ENCODE assay signal across 8 cellular contexts in the genomic region with DNA sequence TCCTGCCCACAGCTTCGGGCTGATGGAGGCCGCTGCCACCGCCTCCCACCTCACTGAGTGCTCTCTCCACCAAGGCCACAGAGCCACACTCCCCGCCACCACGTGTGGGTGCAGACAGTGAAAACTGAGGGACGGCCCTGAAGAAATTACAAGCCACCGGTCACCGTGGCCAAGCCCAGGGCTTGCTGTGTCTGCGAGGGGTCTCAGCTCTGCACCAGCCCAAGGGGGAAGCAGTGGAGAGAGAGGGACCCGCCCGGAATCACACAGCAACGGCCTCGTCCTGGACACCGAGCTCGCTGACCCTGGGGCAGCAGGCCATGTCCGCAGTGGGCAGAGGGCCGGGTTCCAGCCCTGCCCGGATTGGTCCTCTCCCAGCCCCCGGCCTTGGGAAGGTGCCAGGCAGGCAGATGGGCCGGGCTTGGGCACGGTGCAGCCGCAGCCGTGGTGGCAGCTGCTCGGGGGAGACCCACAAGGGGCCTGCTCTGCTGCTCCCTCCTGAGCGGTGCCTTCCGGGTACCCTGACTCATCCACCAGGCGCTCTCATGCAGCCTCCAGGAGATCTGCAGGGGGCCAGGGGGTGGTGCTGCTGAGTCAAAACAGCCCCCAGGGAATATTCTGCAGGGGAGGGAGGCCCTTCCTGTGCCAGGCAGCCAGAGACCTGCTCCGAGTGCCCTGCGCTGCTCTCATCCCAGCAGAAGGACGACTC. TPM values are rescaled to one million over a fixed set of nuclear protein-coding genes. Genes with fewer than 3 reads are reported as not detected.
A peak's percentile ranks its signal among the peaks of the same experiment; 100 is the strongest.
DNase-seq lines count a peak whose midpoint lies in the region; ATAC-seq, FAIRE-seq and TF ChIP-seq lines count a peak whose summit lies in the region.

No MANE protein-coding gene starts in this region.

- H3K9me2 ChIP-seq in PC-3 (replicated peaks; ENCODE audit: low read length), result no peaks in the 10 kb centered on the region

- no peak for TF ChIP-seq POLR2A in H1 (IDR thresholded peaks at IDR 0.05; ENCODE audit: control extremely low read depth in 1 of 2, low read depth in 2 of 2, low read length in 2 of 2)

- H3K23ac ChIP-seq in H1 (ENCODE audit: insufficient read length), result no peak overlapping the region

- peak overlapping the region; percentile 5 for H4K91ac ChIP-seq in H1 (replicated peaks; ENCODE audit: insufficient read length, low read length)

- POLR2A ChIA-PET in PC-3 (lab: Charles Lee; ENCODE audit: unreplicated experiment), result no interaction called here
- POLR2A ChIA-PET in H1 (lab: Charles Lee; ENCODE audit: partially characterized antibody), result interaction anchor here (0.6 to 0.7 kb wide), 2 partner anchors 232 to 295 kb away, joined by 3 read pairs; no protein-coding TSS in a partner anchor

- H2BK120ac ChIP-seq in H1 (replicated peaks; ENCODE audit: low read depth, low read length), result no peak overlapping the region

- peak overlapping the region; percentile 95; the same call in 1 of the 2 replicates for H2BK12ac ChIP-seq in H1 (ENCODE audit: low read depth, low read length)

- TF ChIP-seq EP300 in H1 (IDR thresholded peaks at IDR 0.05; ENCODE audit: borderline replicate concordance in 1 of 2, low read depth in 2 of 2, low read length in 2 of 2), result no peak

- CTCF ChIA-PET in PC-3 (lab: Charles Lee) (no interaction called here), H1 (lab: Charles Lee; ENCODE audit: partially characterized antibody) (interaction anchor here (0.6 to 1.7 kb wide), 6 partner anchors 12 to 95 kb away, joined by 3 to 5 read pairs (median 3); no protein-coding TSS in a partner anchor)

- H2AFZ ChIP-seq in PC-3 (ENCODE audit: low read length) (peak overlapping the region; percentile 65), H1 (ENCODE audit: low read length) (no peak overlapping the region)

- DNase-seq in EL (peak; percentile 92), PC-3 (peak; percentile 80), H1 (ENCODE audit: low read depth in 1 of 2, low spot score in 2 of 2) (peak in 1 of 2 experiments; percentile 49), nucleus accumbens (lab: John Stamatoyannopoulos, UW) (peak in 30 of 56 donors; percentile 5 to 80 (median 33)), OCI-M2 (lab: John Stamatoyannopoulos, UW; ENCODE audit: unreplicated experiment) (no peak), tibial artery (no peak)

- H3K79me2 ChIP-seq in PC-3 (ENCODE audit: low read length), result no peaks in the 10 kb centered on the region
- H3K79me2 ChIP-seq in H1 (ENCODE audit: control insufficient read depth in 1 of 2, insufficient read depth in 2 of 2, low read length in 2 of 2), result no peaks in the 10 kb centered on the region

- H3K23me2 ChIP-seq in H1 (ENCODE audit: low read depth, low read length), result no peaks in the 10 kb centered on the region

- H3K4me3 ChIP-seq in PC-3 (ENCODE audit: low read length) (no peak overlapping the region), H1 (ENCODE audit: extremely low read depth in 1 of 4, insufficient read depth in 2 of 4, low read depth in 3 of 4, low read length in 4 of 4) (no peak overlapping the region), tibial artery (no peak overlapping the region)

- H3K14ac ChIP-seq in H1 (ENCODE audit: insufficient read length), result no peak overlapping the region

- intact Hi-C loops in PC-3 (cut with micrococcal nuclease) (loop anchor here (5.0 kb wide), 1 partner anchor 242 kb away; no protein-coding TSS in a partner anchor), tibial artery (cut with DNase I; ENCODE audit: low total_unique reads) (no loop called here)

- peak overlapping the region; percentile 81; the same call in 1 of the 2 replicates for H2BK5ac ChIP-seq in H1 (ENCODE audit: low read depth, low read length)

- no peak overlapping the region for H2AK5ac ChIP-seq in H1 (ENCODE audit: low read depth, low read length)

- TF ChIP-seq CTCF in PC-3 (conservative IDR thresholded peaks at IDR 0.05; ENCODE audit: low read depth, low read length) (peak; percentile 50), H1 (IDR thresholded peaks at IDR 0.05; ENCODE audit: control extremely low read depth in 1 of 3, insufficient read depth in 1 of 3, low read depth in 1 of 3, low read length in 3 of 3) (peak; percentile 7 to 32 (median 31); a peak in 3 of 4 replicates), tibial artery (IDR thresholded peaks at IDR 0.05) (peak in 1 of 2 experiments; percentile 12)

- peak; percentile 22 to 27; a peak in 3 of 4 replicates for TF ChIP-seq RAD21 in H1 (IDR thresholded peaks at IDR 0.05 in 1 of 2, conservative IDR thresholded peaks at IDR 0.05 in 1 of 2; ENCODE audit: low read depth in 2 of 2, low read length in 2 of 2)

- H3K36me3 ChIP-seq in PC-3 (ENCODE audit: low read depth, low read length) (no peaks in the 10 kb centered on the region), H1 (ENCODE audit: control insufficient read depth in 2 of 4, insufficient read depth in 4 of 4, low read length in 3 of 4) (no peaks in the 10 kb centered on the region), tibial artery (no peaks in the 10 kb centered on the region)

- H3K27me3 ChIP-seq in PC-3 (ENCODE audit: low read length) (no peaks in the 10 kb centered on the region), H1 (replicated peaks in 1 of 4; ENCODE audit: control insufficient read depth in 3 of 4, extremely low read depth in 1 of 4, insufficient read depth in 3 of 4, low read length in 3 of 4) (no peaks in the 10 kb centered on the region), tibial artery (peaks cover 0 to 82% of the 10 kb centered on the region in 2 donors)

- BruUV-seq in PC-3 (replicated peaks; lab: Mats Ljungman, UMichigan), result no TSS peak

- 0 out of 2 replicates have a peak overlapping the region, but pooled peaks have one; percentile 95 for H2BK20ac ChIP-seq in H1 (ENCODE audit: low read length)

- H3K79me1 ChIP-seq in H1 (ENCODE audit: low read depth, low read length), result no peaks in the 10 kb centered on the region

- WGBS in H1 (ENCODE audit: extremely low coverage in 1 of 2, insufficient coverage in 1 of 2, insufficient read length in 1 of 2, insufficient replicate concordance in 2 of 2, low coverage in 1 of 2, low lambda C conversion rate in 2 of 2, missing lambda C conversion rate in 1 of 2), 2 experiments, result 87% methylated on average over 23 of the region's 30 CpGs; no CpG with 5 or more reads in 1 of the 2 experiments

- H3K18ac ChIP-seq in H1 (ENCODE audit: extremely low read depth, low read length), result peak overlapping the region; percentile 78

- H3F3A ChIP-seq in PC-3 (ENCODE audit: low read length, unreplicated experiment), result no peaks in the 10 kb centered on the region

- H4K20me1 ChIP-seq in PC-3 (ENCODE audit: low read length) (no peaks in the 10 kb centered on the region), H1 (replicated peaks in 1 of 2; ENCODE audit: control insufficient read depth in 1 of 2, insufficient read depth in 2 of 2, low read length in 2 of 2) (no peaks in the 10 kb centered on the region)

- no peak overlapping the region for H3K9ac ChIP-seq in PC-3 (ENCODE audit: low read length)
- H3K9ac ChIP-seq in H1 (replicated peaks in 1 of 4; ENCODE audit: extremely low read depth in 1 of 4, low read depth in 3 of 4, low read length in 3 of 4), result no peak overlapping the region

- H3K27ac ChIP-seq in PC-3 (ENCODE audit: low read length) (no peak overlapping the region), H1 (ENCODE audit: low read depth, low read length) (no peak overlapping the region), tibial artery (no peak overlapping the region)

- peaks cover 29% of the 10 kb centered on the region for H3K4me1 ChIP-seq in PC-3 (ENCODE audit: insufficient read depth, low read length)
- H3K4me1 ChIP-seq in H1 (replicated peaks in 1 of 4; ENCODE audit: control insufficient read depth in 3 of 4, insufficient read depth in 4 of 4, low read length in 3 of 4), result peaks cover 0 to 30% (median 16%) of the 10 kb centered on the region in 4 experiments; a peak in 5 of 7 replicates
- peaks cover 0 to 21% (median 14%) of the 10 kb centered on the region in 4 donors for H3K4me1 ChIP-seq in tibial artery

- H4K8ac ChIP-seq in H1 (ENCODE audit: extremely low read depth, insufficient read depth, low read length), result peak overlapping the region; percentile 28; the same call in 1 of the 2 replicates

- H3K9me3 ChIP-seq in PC-3 (ENCODE audit: low read length), result no peaks in the 10 kb centered on the region
- H3K9me3 ChIP-seq in H1 (ENCODE audit: insufficient read depth in 2 of 2, low read depth in 1 of 2, low read length in 1 of 2), result no peaks in the 10 kb centered on the region
- H3K9me3 ChIP-seq in tibial artery, result no peaks in the 10 kb centered on the region

- H3K4me2 ChIP-seq in PC-3 (ENCODE audit: low read length), result peak overlapping the region; percentile 70
- H3K4me2 ChIP-seq in H1 (ENCODE audit: insufficient read depth in 1 of 2, low read depth in 2 of 2, low read length in 2 of 2), result no peak overlapping the region

- H2BK15ac ChIP-seq in H1 (ENCODE audit: low read length), result peak overlapping the region; percentile 88; the same call in 1 of the 2 replicates

- H3K4ac ChIP-seq in H1 (replicated peaks; ENCODE audit: insufficient read length, low read depth, low read length), result no peak overlapping the region

- no peak for FAIRE-seq in H1 (lab: Jason Lieb, UNC)

- no peak overlapping the region for H4K5ac ChIP-seq in H1 (ENCODE audit: insufficient read length, low read depth, low read length)

- peak; percentile 49 for ATAC-seq in HG02759 (IDR thresholded peaks at IDR 0.05; ENCODE audit: unreplicated experiment)
- ATAC-seq in PC-3, result peak; percentile 80
- no peak for ATAC-seq in HG03469 (IDR thresholded peaks at IDR 0.05; ENCODE audit: unreplicated experiment)

- H3K56ac ChIP-seq in H1 (replicated peaks; ENCODE audit: insufficient read length, low read depth, low read length), result no peak overlapping the region

RNA-seq across cellular contexts. Expression of a gene that starts 52.0 kb away (rescaled TPM):
- total RNA-seq in PC-3 (2014; rRNA removed), result not detected in 2 replicates
- 1.3 and 2.7 TPM in 2 replicates for total RNA-seq in H1 (2021; fragmentation: NEBNext Ultra II Directional; extraction: Animal tissue kit (Norgen Biotek cat#: 25700))
- polyA plus RNA-seq in H1 (2011; rRNA removed), result 0.51 and 1.5 TPM in 2 replicates
- polyA plus RNA-seq in H1 (2011; cell fraction: cytosol; rRNA removed), result 0.62 TPM
- polyA plus RNA-seq in H1 (2011; cell fraction: nucleus; rRNA removed), result 3.9 TPM
- 0.99 to 1.7 TPM (median 1.2 TPM) in 4 replicates for polyA plus RNA-seq in H1 (2012, experiment 1 of 2)
- polyA plus RNA-seq in H1 (2012, experiment 2 of 2), result 1.1 TPM
- 1.6 TPM for polyA plus RNA-seq in H1 (2013, experiment 1 of 2)
- 1.2 TPM for polyA plus RNA-seq in H1 (2013, experiment 2 of 2)
- polyA minus RNA-seq in H1 (2011; rRNA and poly(A)+ RNA removed), result 0.59 and 0.66 TPM in 2 replicates
- polyA minus RNA-seq in H1 (2011; cell fraction: cytosol; rRNA and poly(A)+ RNA removed), result 2.9 TPM
- polyA minus RNA-seq in H1 (2011; cell fraction: nucleus; rRNA and poly(A)+ RNA removed), result 2.1 TPM

RNA-seq across cellular contexts. Expression of a gene that starts 58.5 kb away (rescaled TPM):
- total RNA-seq in PC-3 (2014; rRNA removed), result not detected in 2 replicates
- total RNA-seq in H1 (2021; fragmentation: NEBNext Ultra II Directional; extraction: Animal tissue kit (Norgen Biotek cat#: 25700)), result not detected in 2 replicates
- not detected in 2 replicates for polyA plus RNA-seq in H1 (2011; rRNA removed)
- polyA plus RNA-seq in H1 (2011; cell fraction: cytosol; rRNA removed), result not detected
- 0.20 TPM for polyA plus RNA-seq in H1 (2011; cell fraction: nucleus; rRNA removed)
- polyA plus RNA-seq in H1 (2012, experiment 1 of 2), result 0.17 TPM in 1 of 4 replicates, not detected in the others
- not detected for polyA plus RNA-seq in H1 (2012, experiment 2 of 2)
- polyA plus RNA-seq in H1 (2013, experiment 1 of 2), result not detected
- polyA plus RNA-seq in H1 (2013, experiment 2 of 2), result not detected
- polyA minus RNA-seq in H1 (2011; rRNA and poly(A)+ RNA removed), result not detected in 2 replicates
- polyA minus RNA-seq in H1 (2011; cell fraction: cytosol; rRNA and poly(A)+ RNA removed), result not detected
- polyA minus RNA-seq in H1 (2011; cell fraction: nucleus; rRNA and poly(A)+ RNA removed), result not detected

Comparison
In these comparisons a context has a peak if more than half of its experiments do, and no peak if none do; other contexts are left out.
1. DNase-seq: peak in EL (single experiment), PC-3 (single experiment) and nucleus accumbens (30 of 56); none in OCI-M2 (single experiment) and tibial artery (0 of 2).